ENCODE assay signal across 9 cellular contexts in the genomic region with DNA sequence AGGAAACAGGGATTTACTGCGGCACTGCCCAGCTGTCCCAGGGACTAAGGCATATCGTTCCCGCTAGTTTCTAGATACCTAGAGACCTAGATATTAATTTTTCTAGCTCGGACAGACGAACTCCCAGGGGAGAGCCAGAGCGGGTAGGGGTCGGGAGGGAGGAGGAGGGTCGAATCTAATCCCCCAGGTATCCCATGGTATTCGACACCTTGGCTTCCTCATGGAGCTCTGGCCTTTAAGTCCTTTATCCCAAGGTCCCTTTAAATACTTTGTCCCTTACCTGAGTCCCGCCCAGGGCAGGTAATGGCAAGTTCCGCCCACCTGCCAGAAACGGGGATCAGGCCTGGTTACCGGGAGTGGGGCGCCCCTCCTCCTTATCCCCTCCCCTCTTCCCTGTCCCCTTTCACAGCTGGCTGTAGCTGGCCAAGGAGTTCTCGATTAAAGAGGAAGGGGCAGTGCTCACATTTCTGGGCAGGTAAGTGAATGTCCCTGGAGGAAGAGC. TPM values are rescaled to one million over a fixed set of nuclear protein-coding genes. Genes with fewer than 3 reads are reported as not detected.
DNase-seq lines count a peak whose midpoint lies in the region; ATAC-seq, FAIRE-seq and TF ChIP-seq lines count a peak whose summit lies in the region.
"Had no signal": no experiment of that assay in that cellular context is flagged by ENCODE, and none has a peak within 500 bp of the region (broad histone marks: within the 10 kb centered on the region; RNA-seq: fewer than 3 reads in every experiment).

A gene (plus strand): TSS at position 310 of the 502 bp plus-strand sequence. CDS start 1,904 bp downstream, outside the sequence.

- no peak for TF ChIP-seq POLR2A in esophagus squamous epithelium (IDR thresholded peaks at IDR 0.05)

- DNase-seq in DND-41 (no peak), PC-3 (peak; percentile 69), esophagus squamous epithelium (lab: John Stamatoyannopoulos, UW) (no peak), pancreas (peak; percentile 70 to 88 (median 72)), GM03348 (ENCODE audit: low spot score) (no peak), globus pallidus (ENCODE audit: low spot score) (no peak), NCI-H446 treated with DMSO at 0.1 percent for 48 hours (lab: John Stamatoyannopoulos, UW) (no peak)

- intact Hi-C loops in PC-3 (cut with micrococcal nuclease) (no loop called here), esophagus squamous epithelium (cut with DNase I) (no loop called here), pancreas (cut with DNase I) (loop anchor here in 1 of 3 donors (10.0 kb wide), 1 partner anchor 94 kb away; a partner anchor contains a TSS)

- H3K27ac ChIP-seq in DND-41 (ENCODE audit: low read length) (peak within 1 kb of the TSS; percentile 81), PC-3 (ENCODE audit: low read length) (no peak within 1 kb of the TSS), esophagus squamous epithelium (peak within 1 kb of the TSS; percentile 70 to 90 (median 80)), pancreas (peak within 1 kb of the TSS; percentile 45 to 71 (median 60))

- H3K9me3 ChIP-seq in DND-41 (ENCODE audit: insufficient read depth, low read length, severe bottlenecking): no peaks in the 10 kb centered on the region
- no peaks in the 10 kb centered on the region for H3K9me3 ChIP-seq in PC-3 (ENCODE audit: low read length)
- no peaks in the 10 kb centered on the region for H3K9me3 ChIP-seq in esophagus squamous epithelium
- no peaks in the 10 kb centered on the region for H3K9me3 ChIP-seq in pancreas

- H3K4me3 ChIP-seq in DND-41 (ENCODE audit: low read depth in 1 of 2, low read length in 2 of 2) (peak within 1 kb of the TSS; percentile 37 to 67), PC-3 (ENCODE audit: low read length) (peak within 1 kb of the TSS; percentile 96), esophagus squamous epithelium (peak within 1 kb of the TSS; percentile 37 to 78 (median 74)), pancreas (peak within 1 kb of the TSS; percentile 47 to 71 (median 62))

- H3F3A ChIP-seq in PC-3 (ENCODE audit: low read length, unreplicated experiment): no peaks in the 10 kb centered on the region

- POLR2A ChIA-PET in PC-3 (lab: Charles Lee; ENCODE audit: unreplicated experiment): interaction anchor here (0.5 to 1.6 kb wide), 4 partner anchors 34 to 95 kb away, joined by 3 to 10 read pairs (median 8); a partner anchor contains a TSS

- TSS peak; percentile 85 for BruUV-seq in PC-3 (replicated peaks; lab: Mats Ljungman, UMichigan)

- peaks cover 38% of the 10 kb centered on the region for H3K79me2 ChIP-seq in DND-41 (ENCODE audit: insufficient read depth, low read length)
- H3K79me2 ChIP-seq in PC-3 (ENCODE audit: low read length): peaks cover 38% of the 10 kb centered on the region

- peaks cover 21% of the 10 kb centered on the region for H3K4me1 ChIP-seq in DND-41 (ENCODE audit: insufficient read depth, low read length)
- peaks cover 14% of the 10 kb centered on the region for H3K4me1 ChIP-seq in PC-3 (ENCODE audit: insufficient read depth, low read length)
- H3K4me1 ChIP-seq in esophagus squamous epithelium: peaks cover 12 to 48% (median 15%) of the 10 kb centered on the region in 3 donors
- H3K4me1 ChIP-seq in pancreas: peaks cover 9 to 12% (median 11%) of the 10 kb centered on the region in 3 donors

- no peaks in the 10 kb centered on the region for H3K27me3 ChIP-seq in DND-41 (ENCODE audit: insufficient read depth, low read length, poor library complexity)
- no peaks in the 10 kb centered on the region for H3K27me3 ChIP-seq in PC-3 (ENCODE audit: low read length)
- H3K27me3 ChIP-seq in esophagus squamous epithelium: no peaks in the 10 kb centered on the region
- H3K27me3 ChIP-seq in pancreas: no peaks in the 10 kb centered on the region

- TF ChIP-seq CTCF in DND-41 (IDR thresholded peaks at IDR 0.05; ENCODE audit: borderline replicate concordance, extremely low read depth, low read length, poor library complexity, severe bottlenecking): no peak
- TF ChIP-seq CTCF in PC-3 (conservative IDR thresholded peaks at IDR 0.05; ENCODE audit: low read depth, low read length): no peak
- no peak for TF ChIP-seq CTCF in esophagus squamous epithelium (IDR thresholded peaks at IDR 0.05)
- no peak for TF ChIP-seq CTCF in pancreas (IDR thresholded peaks at IDR 0.05)

- H3K9ac ChIP-seq in DND-41 (ENCODE audit: low read depth, low read length): peak within 1 kb of the TSS; percentile 60
- peak within 1 kb of the TSS; percentile 88 for H3K9ac ChIP-seq in PC-3 (ENCODE audit: low read length)

- ATAC-seq in DND-41 (ENCODE audit: insufficient read depth, low read depth) (no peak), PC-3 (peak; percentile 62), pancreas (peak; percentile 79 to 87 (median 87)), HG02870 (IDR thresholded peaks at IDR 0.05; ENCODE audit: unreplicated experiment) (no peak)

- peak within 1 kb of the TSS; percentile 92 for H2AFZ ChIP-seq in DND-41 (ENCODE audit: low read depth, low read length)
- H2AFZ ChIP-seq in PC-3 (ENCODE audit: low read length): peak within 1 kb of the TSS; percentile 97

- H4K20me1 ChIP-seq in DND-41 (ENCODE audit: insufficient read depth, low read length) (0 out of 2 replicates have a peak, but pooled peaks cover 2% of the 10 kb centered on the region), PC-3 (ENCODE audit: low read length) (0 out of 2 replicates have a peak, but pooled peaks cover 8% of the 10 kb centered on the region)

- no peaks in the 10 kb centered on the region for H3K9me2 ChIP-seq in PC-3 (replicated peaks; ENCODE audit: low read length)

- H3K4me2 ChIP-seq in DND-41 (ENCODE audit: insufficient read depth, low read length): peak within 1 kb of the TSS; percentile 81
- H3K4me2 ChIP-seq in PC-3 (ENCODE audit: low read length): peak within 1 kb of the TSS; percentile 93

- FAIRE-seq in pancreas (lab: Jason Lieb, UNC): no peak

- 19 to 21% methylated on average over 10 to 14 of the region's 15 CpGs for WGBS in esophagus squamous epithelium, 2 donors
- 7 to 12% methylated on average over 14 to 15 of the region's 15 CpGs for whole genome bisulfite sequencing in pancreas, 2 donors

- CTCF ChIA-PET in PC-3 (lab: Charles Lee): no interaction called here

- peaks cover 8% of the 10 kb centered on the region for H3K36me3 ChIP-seq in DND-41 (ENCODE audit: insufficient read depth, low read length)
- peaks cover 3% of the 10 kb centered on the region; the same call in 1 of the 2 replicates for H3K36me3 ChIP-seq in PC-3 (ENCODE audit: low read depth, low read length)
- peaks cover 0 to 31% (median 0%) of the 10 kb centered on the region in 3 donors for H3K36me3 ChIP-seq in esophagus squamous epithelium
- H3K36me3 ChIP-seq in pancreas: peaks cover 0 to 3% (median 0%) of the 10 kb centered on the region in 3 donors

RNA-seq across cellular contexts. Expression of the gene that starts here (rescaled TPM):
- total RNA-seq in PC-3 (2014; rRNA removed) (16.4 and 17.0 TPM in 2 replicates), esophagus squamous epithelium (10 to 100 TPM in 1 of 4 donors, 1 to 10 TPM in 3; 7.7 to 19.8 (median 8.8) TPM), pancreas (1 to 10 TPM; 6.5 to 8.9 (median 8.3) TPM)
- polyA plus RNA-seq in pancreas: 10 to 100 TPM; 11.6 to 15.9 TPM
- total RNA-seq: NCI-H460 had no signal

Comparison
In these comparisons a context has a peak if more than half of its experiments do, and no peak if none do; other contexts are left out.
1. ATAC-seq: peak in PC-3 (single experiment) and pancreas (4 of 4); none in DND-41 (single experiment) and HG02870 (single experiment).
2. DNase-seq: peak in PC-3 (single experiment) and pancreas (6 of 6); none in DND-41 (single experiment), esophagus squamous epithelium (single experiment), GM03348 (single experiment), globus pallidus (single experiment) and NCI-H446 treated with DMSO at 0.1 percent for 48 hours (single experiment).
3. Peak in every context shown above with its lines, with median percentiles within 50 percentile points of each other: H3K4me3 ChIP-seq.